23 cellular contexts compared by ENCODE assay signal in genomic region chr10:86113501-86113900, GRCh38.
"Had no signal": no experiment of that assay in that cellular context is flagged by ENCODE, and none has a peak within 500 bp of the region (broad histone marks: within the 10 kb centered on the region; RNA-seq: fewer than 3 reads in every experiment).

No MANE protein-coding gene starts in this region.

- DNase-seq: colonic mucosa; dermis blood vessel endothelial cell; effector memory CD4-positive, alpha-beta T cell; foreskin fibroblast; gastrocnemius medialis; kidney; mesenchymal stem cell; midbrain; naive thymus-derived CD4-positive, alpha-beta T cell; nephron progenitor cell; nucleus accumbens; stimulated activated CD4-positive, alpha-beta T cell treated with anti-CD3 and anti-CD28 coated beads, Interleukin-2, amount 100 ng/mL, for 24 hours; stimulated activated CD4-positive, alpha-beta T cell treated with anti-CD3 and anti-CD28 coated beads, Interleukin-4, amount 100 ng/mL, for 24 hours; stimulated activated naive CD4-positive, alpha-beta T cell; stimulated activated naive CD8-positive, alpha-beta T cell treated with anti-CD3 and anti-CD28 coated beads, Interleukin-15, amount 100 ng/mL, for 72 hours; transverse colon had no signal

- H3K36me3 ChIP-seq: colonic mucosa, gastrocnemius medialis, prostate gland, right atrium auricular region, suprapubic skin, transverse colon, vagina had no signal

- H3K4me2 ChIP-seq: smooth muscle cell had no signal

- H3K4me3 ChIP-seq: colonic mucosa, gastrocnemius medialis, prostate gland, right atrium auricular region, smooth muscle cell, suprapubic skin, transverse colon, vagina had no signal

- ATAC-seq: gastrocnemius medialis; left lobe of liver; naive thymus-derived CD4-positive, alpha-beta T cell; sciatic nerve; stimulated activated naive CD8-positive, alpha-beta T cell treated with anti-CD3 and anti-CD28 coated beads, Interleukin-15, amount 100 ng/mL, for 72 hours had no signal

- H3K4me1 Mint-ChIP-seq: naive thymus-derived CD4-positive, alpha-beta T cell; nephron progenitor cell; stimulated activated naive CD8-positive, alpha-beta T cell treated with anti-CD3 and anti-CD28 coated beads, Interleukin-15, amount 100 ng/mL, for 72 hours had no signal

- H3K4me3 Mint-ChIP-seq: naive thymus-derived CD4-positive, alpha-beta T cell; nephron progenitor cell; stimulated activated naive CD8-positive, alpha-beta T cell treated with anti-CD3 and anti-CD28 coated beads, Interleukin-15, amount 100 ng/mL, for 72 hours had no signal

- H3K9me3 Mint-ChIP-seq: naive thymus-derived CD4-positive, alpha-beta T cell; nephron progenitor cell; stimulated activated naive CD8-positive, alpha-beta T cell treated with anti-CD3 and anti-CD28 coated beads, Interleukin-15, amount 100 ng/mL, for 72 hours had no signal

- H3K27me3 ChIP-seq: colonic mucosa, gastrocnemius medialis, right atrium auricular region, suprapubic skin, transverse colon, vagina had no signal

- H3K9me3 ChIP-seq: colonic mucosa, gastrocnemius medialis, prostate gland, right atrium auricular region, suprapubic skin, transverse colon, vagina had no signal

- H3K36me3 Mint-ChIP-seq: naive thymus-derived CD4-positive, alpha-beta T cell had no signal

- H3K27ac Mint-ChIP-seq: naive thymus-derived CD4-positive, alpha-beta T cell; nephron progenitor cell had no signal

- H3K4me1 ChIP-seq: colonic mucosa, gastrocnemius medialis, prostate gland, right atrium auricular region, suprapubic skin, transverse colon, vagina had no signal

- H3K27ac ChIP-seq: colonic mucosa, gastrocnemius medialis, prostate gland, right atrium auricular region, suprapubic skin, transverse colon, vagina had no signal
